In the genomic region with DNA sequence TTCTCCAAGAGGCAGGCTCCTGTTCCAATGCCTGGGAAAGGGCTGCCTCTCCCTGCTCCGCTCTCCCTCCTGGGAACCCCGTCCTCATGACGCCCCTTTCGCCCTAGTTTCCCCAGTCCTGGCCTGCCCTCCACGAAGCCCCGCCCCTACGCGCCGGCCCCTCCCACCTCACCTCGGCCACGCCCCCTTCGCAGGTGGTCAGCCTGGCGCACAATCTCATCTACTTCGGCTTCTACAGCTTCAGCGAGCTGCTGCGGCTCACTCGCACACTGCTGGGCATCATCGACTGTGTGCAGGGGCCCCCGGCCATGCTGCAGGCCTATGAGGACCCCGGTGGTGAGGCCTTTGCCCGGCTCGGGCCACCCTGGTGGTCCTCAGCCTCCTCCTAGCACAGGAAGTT, we compare ENCODE assay signal across 23 cellular contexts. TPM values are rescaled to one million over a fixed set of nuclear protein-coding genes. Genes with fewer than 3 reads are reported as not detected.
DNase-seq lines count a peak whose midpoint lies in the region; ATAC-seq, FAIRE-seq and TF ChIP-seq lines count a peak whose summit lies in the region.
"Had no signal": no experiment of that assay in that cellular context is flagged by ENCODE, and none has a peak within 500 bp of the region (broad histone marks: within the 10 kb centered on the region; RNA-seq: fewer than 3 reads in every experiment).

No MANE protein-coding gene starts in this region.

- no peak overlapping the region for H2BK5ac ChIP-seq in mesenchymal stem cell (ENCODE audit: low read depth, low read length, poor library complexity, severe bottlenecking)

- 66% methylated on average over 22 of the region's 22 CpGs for WGBS in right cardiac atrium
- 67% methylated on average over 22 of the region's 22 CpGs for WGBS in K562 (ENCODE audit: insufficient coverage, low coverage, missing lambda C conversion rate)
- 77% methylated on average over 22 of the region's 22 CpGs for WGBS in mesenchymal stem cell
- WGBS in aorta, 2 donors, result 41 to 46% methylated on average over 22 of the region's 22 CpGs

- TF ChIP-seq EP300 in K562 (IDR thresholded peaks at IDR 0.05; ENCODE audit: low read length), result no peak

- no peak overlapping the region for H2AK5ac ChIP-seq in mesenchymal stem cell (ENCODE audit: low read length, severe bottlenecking)

- DNase-seq in right cardiac atrium (peak in 2 of 3 donors; percentile 47 to 52), Right ventricle myocardium inferior (ENCODE audit: missing footprints) (no peak), K562 (ENCODE audit: extremely low read depth in 1 of 4, low spot score in 3 of 4) (peak; percentile 39 to 86 (median 83)), mesenchymal stem cell (no peak), aorta (no peak), NCI-H446 treated with DMSO at 0.1 percent for 48 hours (lab: John Stamatoyannopoulos, UW) (no peak), SKM-1 treated with dmso at 0.1 percent for 144 hours (lab: John Stamatoyannopoulos, UW; ENCODE audit: unreplicated experiment) (no peak)
- DNase-seq: CD8-positive, alpha-beta memory T cell; GF-D8; HCEC 1CT; Kasumi-1; MG63; NCI-H1048; NCI-H1417 treated with DMSO at 0.1 percent for 48 hours; NCI-H187; NCI-H2107; NCI-H510A; NCI-H748 treated with DMSO at 0.1 percent for 48 hours; PC-9; RPMI8226 had no signal

- no peak for FAIRE-seq in K562 (lab: Jason Lieb, UNC)

- no peak overlapping the region for H3K14ac ChIP-seq in mesenchymal stem cell (ENCODE audit: low read length in 2 of 2)

- no peaks in the 10 kb centered on the region for H3K27me3 ChIP-seq in right cardiac atrium (ENCODE audit: control insufficient read depth, insufficient read depth)
- no peaks in the 10 kb centered on the region for H3K27me3 ChIP-seq in K562 (ENCODE audit: control insufficient read depth in 2 of 2, insufficient read depth in 2 of 2, low read length in 2 of 2)
- H3K27me3 ChIP-seq in mesenchymal stem cell (ENCODE audit: control insufficient read depth in 1 of 2, insufficient read depth in 1 of 2, low read length in 2 of 2), result no peaks in the 10 kb centered on the region
- H3K27me3 ChIP-seq in aorta (ENCODE audit: control insufficient read depth in 1 of 2, insufficient read depth in 2 of 2, low read length in 1 of 2), result no peaks in the 10 kb centered on the region
- H3K27me3 ChIP-seq: MG63 had no signal

- H3K9me1 ChIP-seq in K562 (ENCODE audit: control insufficient read depth, insufficient read depth, low read length), result no peaks in the 10 kb centered on the region

- H3K79me2 ChIP-seq in K562 (ENCODE audit: control insufficient read depth, insufficient read depth, low read length), result no peaks in the 10 kb centered on the region

- BruUV-seq in K562 (replicated peaks; lab: Mats Ljungman, UMichigan), result no TSS peak

- no peak overlapping the region; a peak in 1 of 4 replicates for H3K9ac ChIP-seq in K562 (ENCODE audit: insufficient read depth in 1 of 2, low read depth in 2 of 2, low read length in 2 of 2)
- H3K9ac ChIP-seq in mesenchymal stem cell (ENCODE audit: low read length), result no peak overlapping the region

- H3K4me3 ChIP-seq in right cardiac atrium (ENCODE audit: low read length) (no peak overlapping the region), K562 (no peak overlapping the region), mesenchymal stem cell (ENCODE audit: insufficient read depth in 1 of 2, low read depth in 1 of 2, low read length in 2 of 2) (no peak overlapping the region), aorta (ENCODE audit: low read length in 2 of 2) (no peak overlapping the region)
- H3K4me3 ChIP-seq: MG63, PC-9 had no signal

- H3K36me3 ChIP-seq in K562 (ENCODE audit: control insufficient read depth, insufficient read depth, low read length) (peaks cover 96% of the 10 kb centered on the region), mesenchymal stem cell (ENCODE audit: control insufficient read depth in 1 of 2, insufficient read depth in 2 of 2, low read depth in 1 of 2, low read length in 2 of 2) (peaks cover 75 to 91% of the 10 kb centered on the region in 2 experiments), aorta (ENCODE audit: control insufficient read depth in 1 of 2, insufficient read depth in 2 of 2, low read length in 1 of 2) (no peaks in the 10 kb centered on the region)

- H4K8ac ChIP-seq in mesenchymal stem cell (ENCODE audit: low read length), result no peak overlapping the region

- peak overlapping the region; percentile 46 for H4K91ac ChIP-seq in mesenchymal stem cell (ENCODE audit: low read length)

- H3K4me2 ChIP-seq in K562 (ENCODE audit: insufficient read depth, low read length), result no peak overlapping the region
- no peak overlapping the region for H3K4me2 ChIP-seq in mesenchymal stem cell (ENCODE audit: low read length, poor library complexity, severe bottlenecking)
- H3K4me2 ChIP-seq: PC-9 had no signal

- H2AFZ ChIP-seq in K562 (ENCODE audit: low read depth, low read length) (no peak overlapping the region), mesenchymal stem cell (ENCODE audit: low read depth, low read length) (no peak overlapping the region)
- H2AFZ ChIP-seq: PC-9 had no signal

- peaks cover 2% of the 10 kb centered on the region for H3K79me1 ChIP-seq in mesenchymal stem cell (replicated peaks; ENCODE audit: low read length, poor library complexity, severe bottlenecking)

- H3K4ac ChIP-seq in mesenchymal stem cell (ENCODE audit: low read depth in 1 of 2, low read length in 2 of 2), result no peak overlapping the region

- no peak overlapping the region for H3K23ac ChIP-seq in mesenchymal stem cell (ENCODE audit: low read length in 2 of 2)

- CTCF ChIA-PET in K562 (lab: Yijun Ruan, JAX; ENCODE audit: low intra/inter-chr PET ratio), result no interaction called here

- POLR2A ChIA-PET in K562 (lab: Yijun Ruan, JAX), result no interaction called here

- no peak for TF ChIP-seq POLR2A in K562 (conservative IDR thresholded peaks at IDR 0.05)

- H3K9me3 ChIP-seq in right cardiac atrium (ENCODE audit: control insufficient read depth, low read length), result no peaks in the 10 kb centered on the region
- no peaks in the 10 kb centered on the region for H3K9me3 ChIP-seq in K562 (replicated peaks; ENCODE audit: control insufficient read depth, insufficient read depth, low read depth, low read length)
- H3K9me3 ChIP-seq in mesenchymal stem cell (ENCODE audit: control insufficient read depth, low read length), result no peaks in the 10 kb centered on the region
- no peaks in the 10 kb centered on the region for H3K9me3 ChIP-seq in aorta (ENCODE audit: control insufficient read depth, low read length)
- H3K9me3 ChIP-seq: MG63 had no signal

- no peak overlapping the region for H2BK12ac ChIP-seq in mesenchymal stem cell (ENCODE audit: low read length in 2 of 2)

- no peaks in the 10 kb centered on the region for H3K4me1 ChIP-seq in right cardiac atrium (ENCODE audit: control insufficient read depth, insufficient read depth, low read length)
- peaks cover 0 to 31% of the 10 kb centered on the region in 2 experiments; a peak in 3 of 5 replicates for H3K4me1 ChIP-seq in K562 (replicated peaks in 1 of 2; ENCODE audit: control insufficient read depth in 2 of 2, insufficient read depth in 2 of 2, low read length in 2 of 2)
- peaks cover 18% of the 10 kb centered on the region for H3K4me1 ChIP-seq in mesenchymal stem cell (ENCODE audit: control insufficient read depth, insufficient read depth, low read depth, low read length)
- no peaks in the 10 kb centered on the region for H3K4me1 ChIP-seq in aorta (ENCODE audit: control insufficient read depth in 1 of 2, insufficient read depth in 2 of 2, low read length in 2 of 2)

- ATAC-seq in right cardiac atrium, result no peak
- ATAC-seq in Right ventricle myocardium inferior, result no peak
- ATAC-seq in K562, result peak; percentile 87
- peak; percentile 2 for ATAC-seq in aorta (ENCODE audit: low FRiP score)
- ATAC-seq in HG03565 (IDR thresholded peaks at IDR 0.05; ENCODE audit: unreplicated experiment), result no peak
- ATAC-seq: SK-N-SH treated with all-trans-retinoic acid at 6 μM for 48 hours had no signal

- H3K18ac ChIP-seq in mesenchymal stem cell (ENCODE audit: low read depth in 1 of 2, low read length in 2 of 2), result no peak overlapping the region

- H3K27ac ChIP-seq in right cardiac atrium (ENCODE audit: low read length) (no peak overlapping the region), K562 (ENCODE audit: extremely low read depth, low read depth, low read length) (no peak overlapping the region), mesenchymal stem cell (ENCODE audit: low read length, poor library complexity, severe bottlenecking) (no peak overlapping the region), aorta (ENCODE audit: low read depth in 1 of 2, low read length in 2 of 2) (no peak overlapping the region)
- H3K27ac ChIP-seq: C4-2B, PC-9 had no signal

- in situ Hi-C loops in K562 (cut with MboI), result no loop called here

- TF ChIP-seq RAD21 in K562 (CRISPR knock-in tag; conservative IDR thresholded peaks at IDR 0.05 in 1 of 2, IDR thresholded peaks at IDR 0.05 in 1 of 2), result no peak

- H2BK120ac ChIP-seq in mesenchymal stem cell (ENCODE audit: low read depth, low read length), result no peak overlapping the region

- intact Hi-C loops in right cardiac atrium (cut with DNase I) (loop anchor here in 2 of 4 donors (5.0 to 10.0 kb wide), 2 partner anchors 84 to 86 kb away; partner anchors contain the start of gene BAK1 (in 1 of the 2)), Right ventricle myocardium inferior (cut with DNase I) (loop anchor here (5.0 kb wide), 1 partner anchor 39 kb away; no protein-coding TSS in a partner anchor), K562 (cut with micrococcal nuclease) (no loop called here), aorta (cut with DNase I) (loop anchor here in 1 of 2 donors (5.0 kb wide), 2 partner anchors 39 to 84 kb away; no protein-coding TSS in a partner anchor)

- TF ChIP-seq CTCF in K562 (IDR thresholded peaks at IDR 0.05 in 2 of 3, conservative IDR thresholded peaks at IDR 0.05 in 1 of 3; ENCODE audit: insufficient read depth in 2 of 3, low read depth in 1 of 3, low read length in 3 of 3), result no peak

- no peak overlapping the region for H2BK15ac ChIP-seq in mesenchymal stem cell (ENCODE audit: low read depth, poor library complexity, severe bottlenecking)

- 0 out of 2 replicates have a peak, but pooled peaks cover 3% of the 10 kb centered on the region for H4K20me1 ChIP-seq in K562 (replicated peaks; ENCODE audit: control insufficient read depth, insufficient read depth, low read length)

RNA-seq across cellular contexts. Expression of gene UQCC2, which starts 40.5 kb away (rescaled TPM):
- total RNA-seq in right cardiac atrium (100 to 1,000 TPM; 188 to 264 (median 233) TPM), Right ventricle myocardium inferior (215 TPM), K562 (2014; rRNA removed) (63.3 and 92.9 TPM in 2 replicates), K562 (2014; rRNA removed; fragmentation: Illumina TruSeq; extraction: Trizol) (140 and 158 TPM in 2 replicates), K562 (2015; rRNA removed; fragmentation: Illumina TruSeq; extraction: Trizol) (113 and 133 TPM in 2 replicates), K562 (2021) (161 and 179 TPM in 2 replicates), aorta (10 to 100 TPM; 19.5 to 24.0 TPM)
- polyA plus RNA-seq in right cardiac atrium (376 TPM), K562 (2011; rRNA removed) (128 and 161 TPM in 2 replicates), K562 (2014; fragmentation: Illumina TruSeq; extraction: Trizol) (110 and 119 TPM in 2 replicates), K562 (2014; fragmentation: Nextera tagmentation; extraction: Ambion mirVana) (100 to 1,000 TPM; 832 to 927 TPM), K562 (2014; rRNA removed) (58.5 and 98.3 TPM in 2 replicates), aorta (10 to 100 TPM; 14.7 to 48.2 TPM)
- total RNA-seq in K562 (2011; cell fraction: chromatin; rRNA removed; ENCODE audit: low replicate concordance), result 19.9 and 36.1 TPM in 2 replicates
- 29.5 and 31.9 TPM in 2 replicates for total RNA-seq in K562 (2011; cell fraction: nucleolus; rRNA removed)
- 27.8 and 33.5 TPM in 2 replicates for total RNA-seq in K562 (2011; cell fraction: nucleoplasm; rRNA removed)
- 49.2 and 81.5 TPM in 2 replicates for polyA plus RNA-seq in K562 (2011; cell fraction: cytosol; rRNA removed)
- 67.5 and 72.8 TPM in 2 replicates for polyA plus RNA-seq in K562 (2011; cell fraction: nucleus; rRNA removed)
- 166 and 322 TPM in 2 replicates for polyA plus RNA-seq in K562 (2012)
- 17.7 and 23.0 TPM in 2 replicates for polyA minus RNA-seq in K562 (2011; rRNA and poly(A)+ RNA removed)
- 19.1 and 24.0 TPM in 2 replicates for polyA minus RNA-seq in K562 (2011; cell fraction: cytosol; rRNA and poly(A)+ RNA removed)
- 17.8 and 17.9 TPM in 2 replicates for polyA minus RNA-seq in K562 (2011; cell fraction: nucleus; rRNA and poly(A)+ RNA removed)
- polyA plus RNA-seq in mesenchymal stem cell (2013, experiment 1 of 2), result 101 TPM
- 111 TPM for polyA plus RNA-seq in mesenchymal stem cell (2013, experiment 2 of 2)

RNA-seq across cellular contexts. Expression of gene ITPR3, which starts 49.8 kb away (rescaled TPM):
- 1 to 10 TPM; 4.7 to 9.1 (median 6.5) TPM for total RNA-seq in right cardiac atrium
- 5.7 TPM for polyA plus RNA-seq in right cardiac atrium
- 8.0 TPM for total RNA-seq in Right ventricle myocardium inferior
- total RNA-seq in K562 (2011; cell fraction: chromatin; rRNA removed; ENCODE audit: low replicate concordance), result 128 and 310 TPM in 2 replicates
- total RNA-seq in K562 (2011; cell fraction: nucleolus; rRNA removed), result 120 and 148 TPM in 2 replicates
- total RNA-seq in K562 (2011; cell fraction: nucleoplasm; rRNA removed), result 89.0 and 102 TPM in 2 replicates
- total RNA-seq in K562 (2014; rRNA removed), result 13.2 and 17.2 TPM in 2 replicates
- total RNA-seq in K562 (2014; rRNA removed; fragmentation: Illumina TruSeq; extraction: Trizol), result 4.9 and 7.0 TPM in 2 replicates
- 7.0 and 7.7 TPM in 2 replicates for total RNA-seq in K562 (2015; rRNA removed; fragmentation: Illumina TruSeq; extraction: Trizol)
- total RNA-seq in K562 (2021), result 31.2 and 35.7 TPM in 2 replicates
- 14.7 and 22.4 TPM in 2 replicates for polyA plus RNA-seq in K562 (2011; rRNA removed)
- 15.6 and 18.8 TPM in 2 replicates for polyA plus RNA-seq in K562 (2011; cell fraction: cytosol; rRNA removed)
- 187 and 251 TPM in 2 replicates for polyA plus RNA-seq in K562 (2011; cell fraction: nucleus; rRNA removed)
- polyA plus RNA-seq in K562 (2012), result 14.4 and 17.4 TPM in 2 replicates
- polyA plus RNA-seq in K562 (2014; fragmentation: Illumina TruSeq; extraction: Trizol), result 20.5 and 22.0 TPM in 2 replicates
- under 1 TPM; 0.39 to 0.73 TPM for polyA plus RNA-seq in K562 (2014; fragmentation: Nextera tagmentation; extraction: Ambion mirVana)
- 20.9 and 23.7 TPM in 2 replicates for polyA plus RNA-seq in K562 (2014; rRNA removed)
- polyA minus RNA-seq in K562 (2011; rRNA and poly(A)+ RNA removed), result 18.8 and 19.6 TPM in 2 replicates
- 19.1 and 27.6 TPM in 2 replicates for polyA minus RNA-seq in K562 (2011; cell fraction: cytosol; rRNA and poly(A)+ RNA removed)
- 48.7 and 51.2 TPM in 2 replicates for polyA minus RNA-seq in K562 (2011; cell fraction: nucleus; rRNA and poly(A)+ RNA removed)
- 4.6 TPM for polyA plus RNA-seq in mesenchymal stem cell (2013, experiment 1 of 2)
- polyA plus RNA-seq in mesenchymal stem cell (2013, experiment 2 of 2), result 4.5 TPM
- 10 to 100 TPM; 11.9 to 28.8 TPM for total RNA-seq in aorta
- 1 to 10 TPM; 4.6 to 7.0 TPM for polyA plus RNA-seq in aorta

Comparison
In these comparisons a context has a peak if more than half of its experiments do, and no peak if none do; other contexts are left out.
1. DNase-seq: peak in right cardiac atrium (2 of 3) and K562 (4 of 4); none in Right ventricle myocardium inferior (single experiment), mesenchymal stem cell (single experiment), aorta (0 of 2), NCI-H446 treated with DMSO at 0.1 percent for 48 hours (single experiment) and SKM-1 treated with dmso at 0.1 percent for 144 hours (single experiment).
2. ATAC-seq: peak in K562 (single experiment) and aorta (single experiment); none in right cardiac atrium (0 of 2), Right ventricle myocardium inferior (single experiment) and HG03565 (single experiment).